In genomic region chr4:1715002-1715761, GRCh38 we compare ENCODE assay signal across 9 cellular contexts. TPM values are rescaled to one million over a fixed set of nuclear protein-coding genes. Genes with fewer than 3 reads are reported as not detected.
DNase-seq lines count a peak whose midpoint lies in the region; ATAC-seq and TF ChIP-seq lines count a peak whose summit lies in the region.
"Had no signal": no experiment of that assay in that cellular context is flagged by ENCODE, and none has a peak within 500 bp of the region (broad histone marks: within the 10 kb centered on the region; RNA-seq: fewer than 3 reads in every experiment).

No MANE protein-coding gene starts in this region.

- BruUV-seq in PC-3 (replicated peaks; lab: Mats Ljungman, UMichigan) (no TSS peak), Caco-2 (replicated peaks; lab: Mats Ljungman, UMichigan) (no TSS peak)

- H3K27me3 Mint-ChIP-seq in Caco-2 (ENCODE audit: insufficient read depth, unreplicated experiment): no peaks in the 10 kb centered on the region

- H3K36me3 Mint-ChIP-seq in Caco-2 (ENCODE audit: insufficient read depth, unreplicated experiment): peaks cover 63% of the 10 kb centered on the region

- peaks cover 9% of the 10 kb centered on the region; the same call in 1 of the 2 replicates for H4K20me1 ChIP-seq in PC-3 (ENCODE audit: low read length)

- no peak overlapping the region for H2AFZ ChIP-seq in PC-3 (ENCODE audit: low read length)

- H3K27ac ChIP-seq in right atrium auricular region: peak overlapping the region; percentile 13 to 26
- H3K27ac ChIP-seq in heart right ventricle: peak overlapping the region in 5 of 10 donors; percentile 50 to 75 (median 53)
- no peak overlapping the region for H3K27ac ChIP-seq in PC-3 (ENCODE audit: low read length)
- peak overlapping the region; percentile 23 for H3K27ac ChIP-seq in effector memory CD4-positive, alpha-beta T cell (ENCODE audit: insufficient read depth, low read length, poor library complexity, severe bottlenecking)

- no peak overlapping the region for H3K27ac Mint-ChIP-seq in Caco-2 (ENCODE audit: unreplicated experiment)

- H3K27me3 ChIP-seq in right atrium auricular region (no peaks in the 10 kb centered on the region), heart right ventricle (no peaks in the 10 kb centered on the region), PC-3 (ENCODE audit: low read length) (no peaks in the 10 kb centered on the region), Caco-2 (replicated peaks; ENCODE audit: control insufficient read depth, insufficient read depth, low read length) (no peaks in the 10 kb centered on the region)
- no peaks in the 10 kb centered on the region for H3K27me3 ChIP-seq in effector memory CD4-positive, alpha-beta T cell (replicated peaks; ENCODE audit: control insufficient read depth, insufficient read depth, low read length, poor library complexity, severe bottlenecking)

- H3K9ac ChIP-seq in PC-3 (ENCODE audit: low read length): no peak overlapping the region

- no peaks in the 10 kb centered on the region for H3F3A ChIP-seq in PC-3 (ENCODE audit: low read length, unreplicated experiment)

- H3K4me3 ChIP-seq in right atrium auricular region: no peak overlapping the region
- no peak overlapping the region for H3K4me3 ChIP-seq in heart right ventricle
- peak overlapping the region; percentile 96; the same call in 1 of the 2 replicates for H3K4me3 ChIP-seq in PC-3 (ENCODE audit: low read length)
- no peak overlapping the region for H3K4me3 ChIP-seq in effector memory CD4-positive, alpha-beta T cell (ENCODE audit: insufficient read depth, low read depth, low read length, poor library complexity, severe bottlenecking)
- no peak overlapping the region for H3K4me3 ChIP-seq in Caco-2 (ENCODE audit: low read depth, low read length)
- H3K4me3 ChIP-seq: mucosa of descending colon had no signal

- intact Hi-C loops in heart right ventricle (cut with DNase I) (no loop called here), PC-3 (cut with micrococcal nuclease) (no loop called here), Caco-2 (cut with micrococcal nuclease; ENCODE audit: unreplicated experiment) (no loop called here)

- peaks cover 9% of the 10 kb centered on the region for H3K4me1 Mint-ChIP-seq in Caco-2 (ENCODE audit: low read depth, unreplicated experiment)

- POLR2A ChIA-PET in PC-3 (lab: Charles Lee; ENCODE audit: unreplicated experiment): interaction anchor here (0.7 kb wide), 1 partner anchor 19 kb away, joined by 7 read pairs; no protein-coding TSS in a partner anchor
- POLR2A ChIA-PET in Caco-2 (lab: Charles Lee): no interaction called here

- no peaks in the 10 kb centered on the region for H3K9me3 ChIP-seq in right atrium auricular region
- no peaks in the 10 kb centered on the region for H3K9me3 ChIP-seq in heart right ventricle
- H3K9me3 ChIP-seq in PC-3 (ENCODE audit: low read length): no peaks in the 10 kb centered on the region
- no peaks in the 10 kb centered on the region for H3K9me3 ChIP-seq in effector memory CD4-positive, alpha-beta T cell (ENCODE audit: control insufficient read depth, low read length)
- H3K9me3 ChIP-seq in Caco-2: no peaks in the 10 kb centered on the region
- H3K9me3 ChIP-seq: mucosa of descending colon had no signal

- H3K9me3 Mint-ChIP-seq in Caco-2 (ENCODE audit: unreplicated experiment): no peaks in the 10 kb centered on the region

- peak overlapping the region; percentile 86; the same call in 1 of the 2 replicates for H3K4me2 ChIP-seq in PC-3 (ENCODE audit: low read length)

- H3K79me2 ChIP-seq in PC-3 (ENCODE audit: low read length): peaks cover 89% of the 10 kb centered on the region

- 60 to 64% methylated on average over 16 of the region's 16 CpGs for WGBS in heart right ventricle, 2 donors

- H3K36me3 ChIP-seq in right atrium auricular region (peaks cover 18% of the 10 kb centered on the region), heart right ventricle (peaks cover 0 to 41% (median 6%) of the 10 kb centered on the region in 9 donors), PC-3 (ENCODE audit: low read depth, low read length) (peaks cover 3% of the 10 kb centered on the region; the same call in 1 of the 2 replicates), Caco-2 (ENCODE audit: control insufficient read depth, insufficient read depth, low read length) (peaks cover 1% of the 10 kb centered on the region; the same call in 1 of the 2 replicates)
- peaks cover 16% of the 10 kb centered on the region for H3K36me3 ChIP-seq in effector memory CD4-positive, alpha-beta T cell (ENCODE audit: control insufficient read depth, insufficient read depth, low read length)

- DNase-seq in right atrium auricular region (ENCODE audit: low spot score) (no peak), heart right ventricle (no peak), PC-3 (no peak), NCI-H510A (lab: John Stamatoyannopoulos, UW) (no peak), Caco-2 (no peak), HuH-7 (ENCODE audit: low spot score) (no peak)
- no peak for DNase-seq in effector memory CD4-positive, alpha-beta T cell

- no peak overlapping the region for H3K4me3 Mint-ChIP-seq in Caco-2 (ENCODE audit: unreplicated experiment)

- TF ChIP-seq CTCF in right atrium auricular region (IDR thresholded peaks at IDR 0.05) (no peak), heart right ventricle (IDR thresholded peaks at IDR 0.05) (no peak), PC-3 (conservative IDR thresholded peaks at IDR 0.05; ENCODE audit: low read depth, low read length) (no peak), Caco-2 (IDR thresholded peaks at IDR 0.05; ENCODE audit: insufficient read depth in 1 of 2, low read depth in 1 of 2, low read length in 1 of 2, severe bottlenecking in 1 of 2, unreplicated experiment in 1 of 2) (no peak)

- no peak for ATAC-seq in heart right ventricle
- no peak for ATAC-seq in PC-3
- ATAC-seq in GM18519 (IDR thresholded peaks at IDR 0.05; ENCODE audit: low FRiP score, unreplicated experiment): no peak
- ATAC-seq: mucosa of descending colon had no signal

- peaks cover 0 to 70% of the 10 kb centered on the region in 2 donors for H3K4me1 ChIP-seq in right atrium auricular region
- peaks cover 26 to 78% (median 59%) of the 10 kb centered on the region in 9 donors for H3K4me1 ChIP-seq in heart right ventricle
- H3K4me1 ChIP-seq in PC-3 (ENCODE audit: insufficient read depth, low read length): peaks cover 26% of the 10 kb centered on the region
- peaks cover 33% of the 10 kb centered on the region for H3K4me1 ChIP-seq in effector memory CD4-positive, alpha-beta T cell (ENCODE audit: control insufficient read depth, insufficient read depth, low read length, poor library complexity, severe bottlenecking)
- H3K4me1 ChIP-seq in Caco-2: peaks cover 2% of the 10 kb centered on the region

- no peaks in the 10 kb centered on the region for H3K9me2 ChIP-seq in PC-3 (replicated peaks; ENCODE audit: low read length)

- CTCF ChIA-PET in PC-3 (lab: Charles Lee): no interaction called here
- CTCF ChIA-PET in Caco-2 (lab: Charles Lee): no interaction called here

RNA-seq across cellular contexts. Expression of gene SLBP, which starts 3.1 kb away (rescaled TPM):
- total RNA-seq in right atrium auricular region: 10 to 100 TPM; 15.6 to 20.1 TPM
- 10 to 100 TPM; 10.9 to 17.7 (median 12.8) TPM for total RNA-seq in heart right ventricle
- polyA plus RNA-seq in heart right ventricle: 10 to 100 TPM; 11.2 to 16.2 TPM
- 98.3 and 109 TPM in 2 replicates for total RNA-seq in PC-3 (2014; rRNA removed)
- total RNA-seq in Caco-2 (2022): 113 and 116 TPM in 2 replicates

RNA-seq across cellular contexts. Expression of gene TMEM129, which starts 5.9 kb away (rescaled TPM):
- total RNA-seq in right atrium auricular region (10 to 100 TPM; 59.0 to 75.4 TPM), heart right ventricle (10 to 100 TPM; 28.1 to 45.6 (median 34.3) TPM), PC-3 (2014; rRNA removed) (28.6 and 47.7 TPM in 2 replicates), Caco-2 (2022) (36.5 and 39.0 TPM in 2 replicates)
- polyA plus RNA-seq in heart right ventricle: 10 to 100 TPM; 28.6 to 33.0 TPM

RNA-seq across cellular contexts. Expression of gene TACC3, which starts 6.1 kb away (rescaled TPM):
- total RNA-seq in right atrium auricular region (1 to 10 TPM; 3.7 to 5.3 TPM), heart right ventricle (10 to 100 TPM in 2 of 10 donors, 1 to 10 TPM in 8; 2.3 to 15.6 (median 3.9) TPM), PC-3 (2014; rRNA removed) (32.0 and 74.5 TPM in 2 replicates), Caco-2 (2022) (104 and 106 TPM in 2 replicates)
- polyA plus RNA-seq in heart right ventricle: 10 to 100 TPM in 1 of 2 donors, 1 to 10 TPM in 1; 6.0 to 16.2 TPM

RNA-seq across cellular contexts. Expression of gene FAM53A, which starts 31.1 kb away (rescaled TPM):
- total RNA-seq in right atrium auricular region: 1 to 10 TPM; 1.0 to 1.9 TPM
- 1 to 10 TPM in 3 of 10 donors, under 1 TPM in 7; 0.24 to 1.5 (median 0.70) TPM for total RNA-seq in heart right ventricle
- under 1 TPM; 0.73 to 0.97 TPM for polyA plus RNA-seq in heart right ventricle
- total RNA-seq in PC-3 (2014; rRNA removed): 3.1 and 4.8 TPM in 2 replicates
- 4.1 and 5.2 TPM in 2 replicates for total RNA-seq in Caco-2 (2022)
